Comparison of ENCODE assay signal across 8 cellular contexts in the genomic region with DNA sequence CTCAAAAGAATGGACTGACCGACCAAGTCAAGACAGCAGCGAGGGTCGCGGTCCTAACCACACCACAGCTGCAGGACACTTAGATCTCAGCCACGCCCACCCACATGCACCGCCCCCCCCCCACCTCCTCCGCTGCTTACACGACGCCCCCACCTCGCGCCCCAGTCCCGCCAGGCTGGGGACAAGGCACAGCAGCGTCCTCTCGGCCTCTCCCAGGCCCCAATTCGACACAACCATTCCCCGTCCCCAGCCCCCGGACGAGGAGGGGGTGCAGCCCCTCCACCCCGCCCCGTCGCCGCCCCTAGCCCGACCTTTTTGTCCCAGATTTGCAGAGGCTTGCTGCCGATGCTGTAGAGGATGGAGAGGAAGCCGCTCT. TPM values are rescaled to one million over a fixed set of nuclear protein-coding genes. Genes with fewer than 3 reads are reported as not detected.
DNase-seq lines count a peak whose midpoint lies in the region; ATAC-seq lines count a peak whose summit lies in the region.

No MANE protein-coding gene starts in this region.

- peak; percentile 8 for DNase-seq in stimulated activated CD8-positive, alpha-beta memory T cell treated with anti-CD3 and anti-CD28 coated beads, Interleukin-15, amount 100 ng/mL, for 24 hours (ENCODE audit: low read depth)
- DNase-seq in stimulated activated CD8-positive, alpha-beta memory T cell treated with anti-CD3 and anti-CD28 coated beads, Interleukin-4, amount 100 ng/mL, for 48 hours, result no peak
- DNase-seq in activated T-cell treated with anti-CD3 and anti-CD28 coated beads, Interleukin-2, amount 50 U/mL, for 72 hours, result no peak
- DNase-seq in left ventricle myocardium superior, result peak; percentile 41
- DNase-seq in skeletal muscle cell (ENCODE audit: low read depth), result no peak
- DNase-seq in DMS114 treated with DMSO at 0.1 percent for 48 hours (lab: John Stamatoyannopoulos, UW; ENCODE audit: unreplicated experiment), result no peak
- DNase-seq in ureter (ENCODE audit: low spot score), result no peak

- H3K27me3 Mint-ChIP-seq in activated T-cell treated with anti-CD3 and anti-CD28 coated beads, Interleukin-2, amount 50 U/mL, for 72 hours (ENCODE audit: low read depth), result no peaks in the 10 kb centered on the region

- H3K4me3 ChIP-seq in skeletal muscle cell (ENCODE audit: low read depth, low read length), result peak overlapping the region; percentile 90

- H3K36me3 Mint-ChIP-seq in activated T-cell treated with anti-CD3 and anti-CD28 coated beads, Interleukin-2, amount 50 U/mL, for 72 hours (ENCODE audit: insufficient read depth in 2 of 2), result peaks cover 0 to 2% of the 10 kb centered on the region in 2 donors

- H3K9me3 Mint-ChIP-seq in activated T-cell treated with anti-CD3 and anti-CD28 coated beads, Interleukin-2, amount 50 U/mL, for 72 hours, result no peaks in the 10 kb centered on the region

- peaks cover 38% of the 10 kb centered on the region for H3K4me1 Mint-ChIP-seq in activated T-cell treated with anti-CD3 and anti-CD28 coated beads, Interleukin-2, amount 50 U/mL, for 72 hours (ENCODE audit: low read depth)

- peak overlapping the region; percentile 81 for H3K27ac Mint-ChIP-seq in activated T-cell treated with anti-CD3 and anti-CD28 coated beads, Interleukin-2, amount 50 U/mL, for 72 hours

- peak overlapping the region; percentile 85 to 91 for H3K4me3 Mint-ChIP-seq in activated T-cell treated with anti-CD3 and anti-CD28 coated beads, Interleukin-2, amount 50 U/mL, for 72 hours

- ATAC-seq in HG03432 (IDR thresholded peaks at IDR 0.05; ENCODE audit: unreplicated experiment), result peak; percentile 9
- peak; percentile 7 to 12 for ATAC-seq in activated T-cell treated with anti-CD3 and anti-CD28 coated beads, Interleukin-2, amount 50 U/mL, for 72 hours (replicated peaks in 1 of 2)
- peak; percentile 6 for ATAC-seq in left ventricle myocardium superior

- intact Hi-C loops in left ventricle myocardium superior (cut with micrococcal nuclease), result no loop called here

RNA-seq across cellular contexts. Expression of gene CFAP20, which starts 0.5 kb away (rescaled TPM):
- 10 to 100 TPM; 37.6 to 42.4 TPM for total RNA-seq in activated T-cell treated with anti-CD3 and anti-CD28 coated beads, Interleukin-2, amount 50 U/mL, for 72 hours
- total RNA-seq in left ventricle myocardium superior (37.2 TPM), ureter (26.4 TPM)

Comparison
In these comparisons a context has a peak if more than half of its experiments do, and no peak if none do; other contexts are left out.
1. DNase-seq: peak in stimulated activated CD8-positive, alpha-beta memory T cell treated with anti-CD3 and anti-CD28 coated beads, Interleukin-15, amount 100 ng/mL, for 24 hours (single experiment) and left ventricle myocardium superior (single experiment); none in stimulated activated CD8-positive, alpha-beta memory T cell treated with anti-CD3 and anti-CD28 coated beads, Interleukin-4, amount 100 ng/mL, for 48 hours (single experiment), activated T-cell treated with anti-CD3 and anti-CD28 coated beads, Interleukin-2, amount 50 U/mL, for 72 hours (0 of 2), skeletal muscle cell (single experiment), DMS114 treated with DMSO at 0.1 percent for 48 hours (single experiment) and ureter (single experiment).
2. Peak in every context shown above with its lines, with median percentiles within 50 percentile points of each other: ATAC-seq.